ENCODE assay signal across 24 cellular contexts in genomic region chr4:72358483-72358882, GRCh38.
"Had no signal": no experiment of that assay in that cellular context is flagged by ENCODE, and none has a peak within 500 bp of the region (broad histone marks: within the 10 kb centered on the region; RNA-seq: fewer than 3 reads in every experiment).

No MANE protein-coding gene starts in this region.

- H3K9ac ChIP-seq: KMS-11 had no signal

- H3K27me3 ChIP-seq: brain microvascular endothelial cell, cardiac muscle cell, SJCRH30 had no signal

- H3K27ac ChIP-seq: brain microvascular endothelial cell, cardiac muscle cell, KMS-11, SJCRH30, VCaP had no signal

- H3K4me1 ChIP-seq: SJCRH30 had no signal

- H3K36me3 ChIP-seq: brain microvascular endothelial cell, cardiac muscle cell, SJCRH30 had no signal

- H3K4me2 ChIP-seq: KMS-11 had no signal

- DNase-seq: activated CD4-positive, alpha-beta memory T cell treated with anti-CD3 and anti-CD28 coated beads for 36 hours; activated CD4-positive, alpha-beta T cell treated with anti-CD3 and anti-CD28 coated beads, Interleukin-2, amount 10 ng/mL, durations not matched to agents 7 days and 5 days; activated CD4-positive, CD25-positive, alpha-beta regulatory T cell; activated CD8-positive, alpha-beta memory T cell treated with anti-CD3 and anti-CD28 coated beads for 24 hours; activated effector memory CD4-positive, alpha-beta T cell treated with anti-CD3 and anti-CD28 coated beads, Interleukin-2, amount 50 U/mL, for 16 hours; activated naive CD4-positive, alpha-beta T cell treated with Interleukin-2 at 50 U/mL for 16 hours; activated naive CD8-positive, alpha-beta T cell treated with anti-CD3 and anti-CD28 coated beads, Interleukin-2, amount 50 U/mL, for 24 hours; activated T-cell treated with anti-CD3 and anti-CD28 coated beads, Interleukin-2, amount 50 U/mL, for 4 hours; brain microvascular endothelial cell; NCI-H1048; NCI-H1417; NCI-H2029; NCI-H2107; NCI-H2171 treated with DMSO at 0.1 percent for 48 hours; NCI-H526 treated with DMSO at 0.1 percent for 48 hours; NCI-H82; SJCRH30; T-cell; T-helper 2 cell; T1000 had no signal

- ATAC-seq: activated naive CD4-positive, alpha-beta T cell treated with anti-CD3 and anti-CD28 coated beads, Interleukin-2, amount 50 U/mL, for 72 hours; activated naive CD8-positive, alpha-beta T cell treated with anti-CD3 and anti-CD28 coated beads, Interleukin-2, amount 50 U/mL, for 24 hours; activated T-cell treated with anti-CD3 and anti-CD28 coated beads, Interleukin-2, amount 50 U/mL, for 4 hours; T-cell had no signal

- H3K4me3 ChIP-seq: cardiac muscle cell, SJCRH30 had no signal
